ENCODE assay signal across 8 cellular contexts in the genomic region with DNA sequence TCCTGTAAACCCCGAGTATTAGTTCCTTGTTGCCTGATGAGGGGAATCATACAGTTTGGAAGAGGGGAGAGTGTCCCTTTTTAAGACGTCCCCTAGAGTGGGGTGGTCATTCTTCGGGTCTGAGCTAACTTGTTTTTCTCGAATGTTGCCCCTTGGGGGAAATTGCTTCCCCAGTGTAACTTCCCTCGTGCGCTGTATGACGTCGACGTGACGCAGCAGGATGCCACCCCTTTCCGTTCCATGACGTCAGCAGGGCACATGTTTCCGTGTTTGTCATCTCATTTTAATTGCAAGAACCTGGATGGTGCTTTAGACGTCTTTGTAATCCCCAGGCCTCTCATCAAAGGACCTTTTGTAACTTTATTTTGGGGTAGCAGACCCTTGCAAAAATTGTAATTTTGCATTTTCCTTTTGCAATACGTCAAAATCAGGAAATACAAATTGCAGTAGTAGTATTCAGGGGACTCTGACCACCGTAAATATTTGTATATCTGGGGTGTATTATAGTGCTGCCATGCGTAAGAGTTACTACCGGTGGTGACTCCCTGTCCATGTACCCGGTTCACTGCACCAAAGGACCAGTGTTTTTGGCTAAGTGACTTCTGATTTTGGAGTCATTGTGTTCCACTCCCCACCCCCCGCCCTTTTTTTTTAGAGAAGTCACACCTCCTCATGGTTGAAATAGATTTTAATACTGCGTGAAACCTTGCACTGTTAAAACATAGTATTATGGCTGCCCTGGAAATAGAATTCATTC. TPM values are rescaled to one million over a fixed set of nuclear protein-coding genes. Genes with fewer than 3 reads are reported as not detected.
DNase-seq lines count a peak whose midpoint lies in the region; ATAC-seq and TF ChIP-seq lines count a peak whose summit lies in the region.

No MANE protein-coding gene starts in this region.

- H3K9me3 Mint-ChIP-seq in endothelial cell (ENCODE audit: unreplicated experiment), result no peaks in the 10 kb centered on the region

- H3K27me3 Mint-ChIP-seq in endothelial cell (ENCODE audit: unreplicated experiment), result peaks cover 2% of the 10 kb centered on the region

- peak overlapping the region; percentile 71 for H3K4me3 ChIP-seq in mononuclear cell (ENCODE audit: low read length)

- DNase-seq in NCI-H1694 (lab: John Stamatoyannopoulos, UW), result peak; percentile 19
- no peak for DNase-seq in NCI-H1694 treated with DMSO at 0.1 percent for 48 hours (lab: John Stamatoyannopoulos, UW)
- peak; percentile 74 for DNase-seq in NOMO-1 treated with DMSO at 0.1 percent for 48 hours (lab: John Stamatoyannopoulos, UW; ENCODE audit: unreplicated experiment)
- DNase-seq in activated CD8-positive, alpha-beta memory T cell treated with anti-CD3 and anti-CD28 coated beads, Interleukin-2, amount 50 U/mL, for 48 hours, result peak; percentile 94
- peak; percentile 43 for DNase-seq in endothelial cell (ENCODE audit: low spot score)
- DNase-seq in stimulated activated CD8-positive, alpha-beta memory T cell treated with anti-CD3 and anti-CD28 coated beads, Interleukin-4, amount 100 ng/mL, for 1 hour (ENCODE audit: low read depth in 2 of 2, low spot score in 1 of 2), result peak; percentile 83 to 84

- H3K4me3 Mint-ChIP-seq in endothelial cell (ENCODE audit: unreplicated experiment), result peak overlapping the region; percentile 97

- ATAC-seq in HG03175 (IDR thresholded peaks at IDR 0.05; ENCODE audit: unreplicated experiment), result peak; percentile 28

- H3K4me1 Mint-ChIP-seq in endothelial cell (ENCODE audit: unreplicated experiment), result peaks cover 21% of the 10 kb centered on the region

- H3K36me3 Mint-ChIP-seq in endothelial cell (ENCODE audit: low read depth, unreplicated experiment), result no peaks in the 10 kb centered on the region

- H3K27ac Mint-ChIP-seq in endothelial cell (ENCODE audit: unreplicated experiment), result peak overlapping the region; percentile 94

- H3K4me1 ChIP-seq in mononuclear cell (ENCODE audit: insufficient read depth, low read length), result peaks cover 36% of the 10 kb centered on the region

- H3K9me3 ChIP-seq in mononuclear cell (ENCODE audit: low read depth, low read length), result no peaks in the 10 kb centered on the region

- TF ChIP-seq CTCF in endothelial cell (IDR thresholded peaks at IDR 0.05; ENCODE audit: unreplicated experiment), result no peak

- H3K27me3 ChIP-seq in mononuclear cell (ENCODE audit: insufficient read depth, low read length), result no peaks in the 10 kb centered on the region

RNA-seq across cellular contexts. Expression of gene BABAM2, which starts 0.7 kb away (rescaled TPM):
- total RNA-seq in endothelial cell (ENCODE audit: unreplicated experiment) (40.2 TPM), mononuclear cell (38.4 TPM)

RNA-seq across cellular contexts. Expression of gene RBKS, which starts 1.1 kb away (rescaled TPM):
- 2.0 TPM for total RNA-seq in endothelial cell (ENCODE audit: unreplicated experiment)
- total RNA-seq in mononuclear cell, result 12.1 TPM
